In the genomic region with DNA sequence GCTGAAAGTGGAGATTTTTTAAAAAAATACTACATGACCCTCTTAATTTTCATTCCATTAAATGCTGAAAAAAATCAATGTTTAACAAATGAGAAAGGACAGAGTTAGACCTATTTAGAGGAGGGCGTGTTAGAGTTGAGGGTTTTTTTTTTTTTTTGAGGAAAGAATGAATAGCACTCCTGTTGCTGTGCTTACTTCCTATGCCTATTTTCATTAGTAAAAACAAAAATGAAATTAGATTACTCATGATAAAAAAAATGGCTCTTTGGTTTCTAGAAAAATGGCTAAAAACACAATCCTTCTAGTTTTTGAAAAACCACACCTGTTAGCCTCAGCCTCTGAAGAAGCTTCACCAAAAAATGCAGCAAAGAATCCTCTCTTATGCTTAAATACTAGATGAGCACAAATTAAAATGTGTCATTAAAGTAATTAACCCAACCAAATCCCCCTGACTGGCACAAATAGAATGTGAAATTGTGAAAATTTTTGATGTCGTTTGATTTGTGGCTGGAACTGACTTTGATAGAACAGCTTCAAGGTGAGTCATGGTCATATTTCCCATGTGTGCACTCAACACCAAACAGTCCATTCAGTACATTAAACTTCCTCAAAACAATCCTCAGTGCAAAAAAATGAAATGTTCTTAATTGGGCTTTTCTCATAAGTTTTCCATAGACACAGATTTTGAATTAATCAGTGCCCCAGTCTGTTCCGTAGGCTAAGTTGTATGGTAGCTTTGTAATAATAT, we compare ENCODE assay signal across 26 cellular contexts.
DNase-seq lines count a peak whose midpoint lies in the region; ATAC-seq and TF ChIP-seq lines count a peak whose summit lies in the region.
"Had no signal": no experiment of that assay in that cellular context is flagged by ENCODE, and none has a peak within 500 bp of the region (broad histone marks: within the 10 kb centered on the region; RNA-seq: fewer than 3 reads in every experiment).

No MANE protein-coding gene starts in this region.

- POLR2A ChIA-PET in A673 (lab: Charles Lee; ENCODE audit: low non-redundant PET), result no interaction called here

- BruUV-seq in A673 (replicated peaks; lab: Mats Ljungman, UMichigan), result no TSS peak

- H3K4me1 ChIP-seq in A673 (ENCODE audit: insufficient read depth, low read length, poor library complexity, severe bottlenecking), result peaks cover 55% of the 10 kb centered on the region
- H3K4me1 ChIP-seq in CD4-positive, CD25-positive, alpha-beta regulatory T cell (ENCODE audit: control insufficient read depth, insufficient read depth, low read length, poor library complexity, severe bottlenecking), result no peaks in the 10 kb centered on the region
- H3K4me1 ChIP-seq: Caco-2 had no signal

- H3K36me3 ChIP-seq in A673 (ENCODE audit: insufficient read depth, low read length, poor library complexity, severe bottlenecking), result no peaks in the 10 kb centered on the region
- H3K36me3 ChIP-seq in CD4-positive, CD25-positive, alpha-beta regulatory T cell (ENCODE audit: control insufficient read depth, insufficient read depth, low read length), result no peaks in the 10 kb centered on the region
- H3K36me3 ChIP-seq: heart right ventricle, left ventricle myocardium inferior, stomach, upper lobe of right lung had no signal

- DNase-seq in A673 (ENCODE audit: low spot score) (no peak), coronary artery (ENCODE audit: low spot score) (no peak), NCI-H2081 treated with DMSO at 0.1 percent for 48 hours (lab: John Stamatoyannopoulos, UW) (no peak)
- peak in 1 of 3 donors; percentile 17 for DNase-seq in CD4-positive, CD25-positive, alpha-beta regulatory T cell
- DNase-seq in activated T-helper 2 cell treated with anti-CD3 and anti-CD28 coated beads, Interferon-gamma antibody, Interleukin-2, Interleukin-4, amounts not matched to agents 10 μg/mL and 5 μg/mL and 100 μg/mL, durations not matched to agents 14 hours and 24 hours and 36 hours (ENCODE audit: low spot score), result no peak
- DNase-seq: activated CD4-positive, CD25-positive, alpha-beta regulatory T cell treated with anti-CD3 and anti-CD28 coated beads, Interleukin-2, amount 50 U/mL, for 72 hours; activated naive CD8-positive, alpha-beta T cell treated with anti-CD3 and anti-CD28 coated beads, Interleukin-2, amount 10 ng/mL, durations not matched to agents 7 days and 5 days; Caco-2; cortex of kidney; heart right ventricle; HFFc6; Karpas-422; left ventricle myocardium inferior; midbrain; NCI-H1417; NCI-H69; SIG-M5; stimulated activated CD4-positive, alpha-beta T cell treated with anti-CD3 and anti-CD28 coated beads, Interleukin-2, amount 100 ng/mL, for 24 hours; stomach; T-helper 17 cell; upper lobe of right lung had no signal

- no peaks in the 10 kb centered on the region for H3K36me3 Mint-ChIP-seq in CD4-positive, CD25-positive, alpha-beta regulatory T cell
- no peaks in the 10 kb centered on the region for H3K36me3 Mint-ChIP-seq in activated T-helper 2 cell treated with anti-CD3 and anti-CD28 coated beads, Interferon-gamma antibody, Interleukin-2, Interleukin-4, amounts not matched to agents 10 μg/mL and 5 μg/mL and 100 μg/mL, durations not matched to agents 14 hours and 24 hours and 36 hours (ENCODE audit: low read depth)
- H3K36me3 Mint-ChIP-seq: activated naive CD8-positive, alpha-beta T cell treated with anti-CD3 and anti-CD28 coated beads, Interleukin-2, amount 10 ng/mL, durations not matched to agents 7 days and 5 days had no signal

- H3K9me3 Mint-ChIP-seq in CD4-positive, CD25-positive, alpha-beta regulatory T cell, result peaks cover 0 to 4% (median 0%) of the 10 kb centered on the region in 7 donors
- no peaks in the 10 kb centered on the region for H3K9me3 Mint-ChIP-seq in activated T-helper 2 cell treated with anti-CD3 and anti-CD28 coated beads, Interferon-gamma antibody, Interleukin-2, Interleukin-4, amounts not matched to agents 10 μg/mL and 5 μg/mL and 100 μg/mL, durations not matched to agents 14 hours and 24 hours and 36 hours
- H3K9me3 Mint-ChIP-seq: activated naive CD8-positive, alpha-beta T cell treated with anti-CD3 and anti-CD28 coated beads, Interleukin-2, amount 10 ng/mL, durations not matched to agents 7 days and 5 days; HFFc6 had no signal

- no peak overlapping the region for H3K4me3 Mint-ChIP-seq in CD4-positive, CD25-positive, alpha-beta regulatory T cell
- H3K4me3 Mint-ChIP-seq in activated T-helper 2 cell treated with anti-CD3 and anti-CD28 coated beads, Interferon-gamma antibody, Interleukin-2, Interleukin-4, amounts not matched to agents 10 μg/mL and 5 μg/mL and 100 μg/mL, durations not matched to agents 14 hours and 24 hours and 36 hours (ENCODE audit: low read depth), result no peak overlapping the region
- H3K4me3 Mint-ChIP-seq: activated naive CD8-positive, alpha-beta T cell treated with anti-CD3 and anti-CD28 coated beads, Interleukin-2, amount 10 ng/mL, durations not matched to agents 7 days and 5 days; HFFc6; neural crest cell; T-helper 17 cell had no signal

- H3K9me3 ChIP-seq in A673 (ENCODE audit: low read depth, low read length, poor library complexity, severe bottlenecking), result no peaks in the 10 kb centered on the region
- no peaks in the 10 kb centered on the region for H3K9me3 ChIP-seq in CD4-positive, CD25-positive, alpha-beta regulatory T cell (ENCODE audit: control insufficient read depth in 2 of 2, low read length in 2 of 2)
- H3K9me3 ChIP-seq: Caco-2, heart right ventricle, left ventricle myocardium inferior, stomach, upper lobe of right lung had no signal

- no peak overlapping the region for H3K27ac Mint-ChIP-seq in CD4-positive, CD25-positive, alpha-beta regulatory T cell
- peak overlapping the region; percentile 49 for H3K27ac Mint-ChIP-seq in activated T-helper 2 cell treated with anti-CD3 and anti-CD28 coated beads, Interferon-gamma antibody, Interleukin-2, Interleukin-4, amounts not matched to agents 10 μg/mL and 5 μg/mL and 100 μg/mL, durations not matched to agents 14 hours and 24 hours and 36 hours
- H3K27ac Mint-ChIP-seq: activated naive CD8-positive, alpha-beta T cell treated with anti-CD3 and anti-CD28 coated beads, Interleukin-2, amount 10 ng/mL, durations not matched to agents 7 days and 5 days; HFFc6; progenitor cell of endocrine pancreas; T-helper 17 cell had no signal

- H3K27me3 ChIP-seq in A673 (replicated peaks; ENCODE audit: insufficient read depth, low read depth, low read length, poor library complexity), result no peaks in the 10 kb centered on the region
- H3K27me3 ChIP-seq in CD4-positive, CD25-positive, alpha-beta regulatory T cell (ENCODE audit: control insufficient read depth, insufficient read depth, low read length), result peaks cover 4% of the 10 kb centered on the region
- H3K27me3 ChIP-seq: stomach, upper lobe of right lung had no signal

- ATAC-seq in CD4-positive, CD25-positive, alpha-beta regulatory T cell (ENCODE audit: low read depth in 2 of 2), result no peak
- peak; percentile 44 for ATAC-seq in HG02610 (IDR thresholded peaks at IDR 0.05; ENCODE audit: unreplicated experiment)
- no peak for ATAC-seq in GM18861 (IDR thresholded peaks at IDR 0.05; ENCODE audit: unreplicated experiment)
- ATAC-seq in GM21515 (IDR thresholded peaks at IDR 0.05; ENCODE audit: unreplicated experiment), result no peak
- ATAC-seq: heart right ventricle, T-helper 17 cell, upper lobe of right lung had no signal

- H3K27me3 Mint-ChIP-seq in CD4-positive, CD25-positive, alpha-beta regulatory T cell, result no peaks in the 10 kb centered on the region
- peaks cover 16% of the 10 kb centered on the region for H3K27me3 Mint-ChIP-seq in activated T-helper 2 cell treated with anti-CD3 and anti-CD28 coated beads, Interferon-gamma antibody, Interleukin-2, Interleukin-4, amounts not matched to agents 10 μg/mL and 5 μg/mL and 100 μg/mL, durations not matched to agents 14 hours and 24 hours and 36 hours (ENCODE audit: low read depth)
- H3K27me3 Mint-ChIP-seq: progenitor cell of endocrine pancreas had no signal

- H3K4me3 ChIP-seq in A673 (ENCODE audit: low read depth, low read length, poor library complexity, severe bottlenecking) (no peak overlapping the region), coronary artery (no peak overlapping the region)
- peak overlapping the region; percentile 1 for H3K4me3 ChIP-seq in CD4-positive, CD25-positive, alpha-beta regulatory T cell (ENCODE audit: low read depth, low read length)
- H3K4me3 ChIP-seq: heart right ventricle, left ventricle myocardium inferior, stomach, upper lobe of right lung had no signal

- TF ChIP-seq CTCF in A673 (conservative IDR thresholded peaks at IDR 0.05; ENCODE audit: low read depth, low read length) (no peak), coronary artery (IDR thresholded peaks at IDR 0.05) (no peak)

- peaks cover 8 to 23% (median 12%) of the 10 kb centered on the region in 4 donors for H3K4me1 Mint-ChIP-seq in CD4-positive, CD25-positive, alpha-beta regulatory T cell
- H3K4me1 Mint-ChIP-seq in activated T-helper 2 cell treated with anti-CD3 and anti-CD28 coated beads, Interferon-gamma antibody, Interleukin-2, Interleukin-4, amounts not matched to agents 10 μg/mL and 5 μg/mL and 100 μg/mL, durations not matched to agents 14 hours and 24 hours and 36 hours (ENCODE audit: low read depth), result peaks cover 18% of the 10 kb centered on the region
- H3K4me1 Mint-ChIP-seq: T-helper 17 cell had no signal

- intact Hi-C loops in A673 (cut with micrococcal nuclease; ENCODE audit: unreplicated experiment), result no loop called here
- intact Hi-C loops in activated T-helper 2 cell treated with anti-CD3 and anti-CD28 coated beads, Interferon-gamma antibody, Interleukin-2, Interleukin-4, amounts not matched to agents 10 μg/mL and 5 μg/mL and 100 μg/mL, durations not matched to agents 14 hours and 24 hours and 36 hours (cut with micrococcal nuclease), result loop anchor here (1.0 kb wide), 2 partner anchors 15 to 236 kb away; partner anchors contain the start of genes GIN1 and PPIP5K2

- H3K27ac ChIP-seq in A673 (ENCODE audit: low read depth, low read length, poor library complexity, severe bottlenecking) (peak overlapping the region; percentile 64), coronary artery (no peak overlapping the region)
- no peak overlapping the region for H3K27ac ChIP-seq in CD4-positive, CD25-positive, alpha-beta regulatory T cell (ENCODE audit: insufficient read depth, low read length, poor library complexity, severe bottlenecking)
- H3K27ac ChIP-seq: heart right ventricle, left ventricle myocardium inferior, stomach, upper lobe of right lung had no signal

- CTCF ChIA-PET in A673 (lab: Charles Lee), result no interaction called here
